36 cellular contexts compared by ENCODE assay signal in genomic region chr4:17475481-17475880, GRCh38. TPM values are rescaled to one million over a fixed set of nuclear protein-coding genes. Genes with fewer than 3 reads are reported as not detected.
DNase-seq lines count a peak whose midpoint lies in the region; ATAC-seq, FAIRE-seq and TF ChIP-seq lines count a peak whose summit lies in the region.
"Had no signal": no experiment of that assay in that cellular context is flagged by ENCODE, and none has a peak within 500 bp of the region (broad histone marks: within the 10 kb centered on the region; RNA-seq: fewer than 3 reads in every experiment).

No MANE protein-coding gene starts in this region.

- POLR2A ChIA-PET in endothelial cell of umbilical vein (lab: Charles Lee), result no interaction called here

- no peaks in the 10 kb centered on the region for H3K9me1 ChIP-seq in endothelial cell of umbilical vein (replicated peaks; ENCODE audit: control insufficient read depth, extremely low read depth, insufficient read depth, low read length)

- BruUV-seq in endothelial cell of umbilical vein (replicated peaks; lab: Mats Ljungman, UMichigan), result no TSS peak

- no peak overlapping the region for H3K4me3 ChIP-seq in adipocyte (ENCODE audit: low read length)
- H3K4me3 ChIP-seq in endothelial cell of umbilical vein (replicated peaks in 1 of 3; ENCODE audit: insufficient read depth in 1 of 3, low read depth in 1 of 3, low read length in 3 of 3), result no peak overlapping the region
- H3K4me3 ChIP-seq: gastroesophageal sphincter, GM12878, HAP-1, lower lobe of right lung, mucosa of descending colon, SJSA1 had no signal

- H3K36me3 ChIP-seq in adipocyte (ENCODE audit: control insufficient read depth, insufficient read depth, low read length, severe bottlenecking), result no peaks in the 10 kb centered on the region
- H3K36me3 ChIP-seq in endothelial cell of umbilical vein (ENCODE audit: control insufficient read depth in 2 of 2, extremely low read depth in 1 of 2, insufficient read depth in 2 of 2, low read length in 2 of 2), result no peaks in the 10 kb centered on the region
- H3K36me3 ChIP-seq: HAP-1, lower lobe of right lung, SJSA1 had no signal

- DNase-seq in HCEC 1CT (peak; percentile 48), adipocyte (ENCODE audit: low read depth) (peak; percentile 37), endothelial cell of umbilical vein (ENCODE audit: low read depth, low spot score) (peak; percentile 31), iris pigment epithelial cell (ENCODE audit: low read depth) (peak; percentile 54), GOT3 (lab: John Stamatoyannopoulos, UW) (no peak), T-helper 9 cell (no peak)
- DNase-seq: ACHN; activated CD4-positive, alpha-beta T cell treated with anti-CD3 and anti-CD28 coated beads, Interleukin-2, amount 50 U/mL, for 4 hours; activated CD4-positive, CD25-positive, alpha-beta regulatory T cell; activated T-cell treated with anti-CD3 and anti-CD28 coated beads, Interleukin-2, amount 50 U/mL, for 72 hours; CD8-positive, alpha-beta memory T cell; effector CD8-positive, alpha-beta T cell; lower lobe of right lung; mucosa of descending colon; natural killer cell; NCI-H146; NCI-H446; RPMI8226; stimulated activated naive B cell treated with anti-CD40 and anti-IgM and Interleukin-4, amounts not matched to agents 10 μg/mL and 1 μg/mL and 100 μg/mL, for 72 hours; substantia nigra; T-helper 1 cell; trophoblast cell had no signal

- dilution Hi-C loops in endothelial cell of umbilical vein (cut with MboI; ENCODE audit: extremely low pct_ligation_motif_present, low sequenced_read_pairs), result no loop called here

- no peak for ATAC-seq in activated CD4-positive, CD25-positive, alpha-beta regulatory T cell treated with anti-CD3 and anti-CD28 coated beads, Interleukin-2, amount 50 U/mL, for 24 hours
- ATAC-seq in GM21576 (IDR thresholded peaks at IDR 0.05; ENCODE audit: unreplicated experiment), result no peak
- ATAC-seq: activated T-cell treated with anti-CD3 and anti-CD28 coated beads, Interleukin-2, amount 50 U/mL, for 72 hours; gastroesophageal sphincter; GM12878; lower lobe of right lung; mucosa of descending colon; natural killer cell; stimulated activated naive B cell treated with anti-CD40 and anti-IgM and Interleukin-4, amounts not matched to agents 10 μg/mL and 1 μg/mL and 100 μg/mL, for 72 hours had no signal

- H3K4me1 ChIP-seq in adipocyte (ENCODE audit: control insufficient read depth, insufficient read depth, low read length) (no peaks in the 10 kb centered on the region), endothelial cell of umbilical vein (ENCODE audit: control insufficient read depth, extremely low read depth, insufficient read depth, low read length) (peaks cover 5% of the 10 kb centered on the region)
- H3K4me1 ChIP-seq: gastroesophageal sphincter, HAP-1, lower lobe of right lung, SJSA1 had no signal

- FAIRE-seq in endothelial cell of umbilical vein (lab: Jason Lieb, UNC), result no peak
- FAIRE-seq: GM12878, TTC549 had no signal

- no peaks in the 10 kb centered on the region for H3K9me3 ChIP-seq in adipocyte (ENCODE audit: control insufficient read depth, low read length)
- no peaks in the 10 kb centered on the region for H3K9me3 ChIP-seq in endothelial cell of umbilical vein (replicated peaks; ENCODE audit: control insufficient read depth, insufficient read depth, low read length)
- H3K9me3 ChIP-seq: HAP-1, lower lobe of right lung, mucosa of descending colon, SJSA1 had no signal

- no peak overlapping the region for H3K4me2 ChIP-seq in endothelial cell of umbilical vein (ENCODE audit: insufficient read depth, low read length)

- H4K20me1 ChIP-seq in endothelial cell of umbilical vein (replicated peaks; ENCODE audit: control insufficient read depth, extremely low read depth, insufficient read depth, low read length), result no peaks in the 10 kb centered on the region

- no peak overlapping the region for H3K27ac ChIP-seq in endothelial cell of umbilical vein (ENCODE audit: insufficient read depth, low read depth, low read length)
- H3K27ac ChIP-seq: gastroesophageal sphincter, lower lobe of right lung, SJSA1 had no signal

- TF ChIP-seq CTCF in endothelial cell of umbilical vein (IDR thresholded peaks at IDR 0.05; ENCODE audit: extremely low read depth in 1 of 2, insufficient read depth in 1 of 2, low read depth in 1 of 2, low read length in 2 of 2), result no peak

- H3K79me2 ChIP-seq in endothelial cell of umbilical vein (ENCODE audit: control insufficient read depth, insufficient read depth, low read length), result no peaks in the 10 kb centered on the region

- H2AFZ ChIP-seq in endothelial cell of umbilical vein (ENCODE audit: low read depth, low read length), result no peak overlapping the region

- no peaks in the 10 kb centered on the region for H3K27me3 ChIP-seq in adipocyte (replicated peaks; ENCODE audit: control insufficient read depth, insufficient read depth, low read length)
- no peaks in the 10 kb centered on the region for H3K27me3 ChIP-seq in endothelial cell of umbilical vein (ENCODE audit: control insufficient read depth in 2 of 2, insufficient read depth in 2 of 2, low read length in 2 of 2)
- H3K27me3 ChIP-seq: gastroesophageal sphincter, SJSA1 had no signal

- intact Hi-C loops in endothelial cell of umbilical vein (cut with micrococcal nuclease), result no loop called here

- TF ChIP-seq POLR2A in endothelial cell of umbilical vein (IDR thresholded peaks at IDR 0.05; ENCODE audit: low read depth, low read length), result no peak

- CTCF ChIA-PET in endothelial cell of umbilical vein (lab: Charles Lee), result no interaction called here

- H3K9ac ChIP-seq in adipocyte (ENCODE audit: low read length) (no peak overlapping the region), endothelial cell of umbilical vein (replicated peaks; ENCODE audit: extremely low read depth, insufficient read depth, low read length) (no peak overlapping the region)

TF ChIP-seq in endothelial cell of umbilical vein, 7 proteins besides CTCF, POLR2A, EP300 and RAD21:
- no peak for TF ChIP-seq EZH2 (IDR thresholded peaks at IDR 0.05; ENCODE audit: borderline replicate concordance, low read depth, low read length, severe bottlenecking)
- TF ChIP-seq JUN (IDR thresholded peaks at IDR 0.05; ENCODE audit: borderline replicate concordance, insufficient read depth, insufficient read length, low read depth), result no peak
- no peak for TF ChIP-seq MYC (IDR thresholded peaks at IDR 0.05; ENCODE audit: low read depth, low read length)
- no peak for TF ChIP-seq GATA2 (IDR thresholded peaks at IDR 0.05; ENCODE audit: insufficient read depth, insufficient read length, low read depth, low read length)
- no peak for TF ChIP-seq MAX (IDR thresholded peaks at IDR 0.05; ENCODE audit: insufficient read depth, insufficient read length)
- TF ChIP-seq FOS (IDR thresholded peaks at IDR 0.05; ENCODE audit: borderline replicate concordance, insufficient read depth, low read length), result no peak
- TF ChIP-seq POLR2AphosphoS5 (IDR thresholded peaks at IDR 0.05; ENCODE audit: insufficient read depth, low read depth, low read length), result no peak

RNA-seq across cellular contexts. Expression of gene QDPR, which starts 36.4 kb away (rescaled TPM):
- 20.9 and 24.6 TPM in 2 replicates for total RNA-seq in endothelial cell of umbilical vein
- polyA plus RNA-seq in endothelial cell of umbilical vein, result 18.4 and 20.5 TPM in 2 replicates
- polyA plus RNA-seq in endothelial cell of umbilical vein (2011; cell fraction: cytosol; rRNA removed), result 17.5 and 19.1 TPM in 2 replicates
- 9.7 and 12.0 TPM in 2 replicates for polyA plus RNA-seq in endothelial cell of umbilical vein (2011; cell fraction: nucleus; rRNA removed)
- polyA plus RNA-seq in endothelial cell of umbilical vein (2012), result 29.9 and 35.7 TPM in 2 replicates
- 15.7 and 18.4 TPM in 2 replicates for polyA minus RNA-seq in endothelial cell of umbilical vein
- polyA minus RNA-seq in endothelial cell of umbilical vein (2011; cell fraction: cytosol; rRNA and poly(A)+ RNA removed), result 11.2 TPM
- 4.8 and 6.7 TPM in 2 replicates for polyA minus RNA-seq in endothelial cell of umbilical vein (2011; cell fraction: nucleus; rRNA and poly(A)+ RNA removed)

RNA-seq across cellular contexts. Expression of gene CLRN2, which starts 39.5 kb away (rescaled TPM):
- total RNA-seq in endothelial cell of umbilical vein, result not detected in 2 replicates
- polyA plus RNA-seq in endothelial cell of umbilical vein, result not detected in 2 replicates
- polyA plus RNA-seq in endothelial cell of umbilical vein (2011; cell fraction: cytosol; rRNA removed), result not detected in 2 replicates
- polyA plus RNA-seq in endothelial cell of umbilical vein (2011; cell fraction: nucleus; rRNA removed), result not detected in 2 replicates
- polyA plus RNA-seq in endothelial cell of umbilical vein (2012), result not detected in 2 replicates
- not detected in 2 replicates for polyA minus RNA-seq in endothelial cell of umbilical vein
- not detected for polyA minus RNA-seq in endothelial cell of umbilical vein (2011; cell fraction: cytosol; rRNA and poly(A)+ RNA removed)
- polyA minus RNA-seq in endothelial cell of umbilical vein (2011; cell fraction: nucleus; rRNA and poly(A)+ RNA removed), result not detected in 2 replicates
- total RNA-seq: activated T-cell treated with anti-CD3 and anti-CD28 coated beads, Interleukin-2, amount 50 U/mL, for 72 hours; CD8-positive, alpha-beta memory T cell; chondrocyte; Daoy; epithelial cell of proximal tubule; gastroesophageal sphincter; GM12878; LHCN-M2; lower lobe of right lung; mucosa of descending colon; natural killer cell; omental fat pad; SJSA1; skeletal muscle tissue had no signal
- polyA plus RNA-seq: BJ; CD8-positive, alpha-beta memory T cell; GM12878 had no signal

Comparison
In these comparisons a context has a peak if more than half of its experiments do, and no peak if none do; other contexts are left out.
1. DNase-seq: peak in HCEC 1CT (single experiment), adipocyte (single experiment), endothelial cell of umbilical vein (single experiment) and iris pigment epithelial cell (single experiment); none in GOT3 (single experiment) and T-helper 9 cell (single experiment).